ENCODE assay signal across 9 cellular contexts in the genomic region with DNA sequence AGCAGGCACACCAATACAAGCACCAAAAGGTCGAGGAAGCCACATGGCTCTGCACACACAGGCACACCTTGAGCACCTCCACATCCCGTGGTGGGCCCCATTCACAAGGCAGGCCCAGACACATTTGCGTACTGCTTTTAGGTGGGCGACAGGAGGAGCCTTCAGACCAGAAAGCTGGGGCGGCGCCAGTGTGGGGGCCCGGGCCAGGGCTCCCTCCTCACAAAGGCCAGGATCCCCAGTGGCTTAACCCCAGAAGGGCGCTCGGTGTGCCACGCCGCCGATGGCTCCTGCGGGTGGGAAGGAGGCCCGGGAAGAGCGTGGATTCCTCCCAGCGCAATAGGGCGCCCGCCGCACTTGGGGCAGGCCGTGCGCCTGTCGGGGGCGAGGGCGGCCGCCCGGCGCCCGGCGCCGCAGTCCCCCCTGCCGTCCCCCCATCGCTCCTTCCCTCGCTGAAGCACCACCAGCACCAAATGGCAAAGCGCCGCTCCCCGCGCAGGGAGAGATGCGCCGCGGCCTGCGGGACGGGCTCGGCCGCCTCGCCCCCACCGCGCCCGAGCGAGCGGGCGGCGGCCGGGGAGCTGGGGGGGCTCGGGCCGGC. TPM values are rescaled to one million over a fixed set of nuclear protein-coding genes. Genes with fewer than 3 reads are reported as not detected.
DNase-seq lines count a peak whose midpoint lies in the region; ATAC-seq and TF ChIP-seq lines count a peak whose summit lies in the region.
"Had no signal": no experiment of that assay in that cellular context is flagged by ENCODE, and none has a peak within 500 bp of the region (broad histone marks: within the 10 kb centered on the region; RNA-seq: fewer than 3 reads in every experiment).

No MANE protein-coding gene starts in this region.

- DNase-seq in HT1080 (ENCODE audit: low read depth) (peak; percentile 43), osteoblast (ENCODE audit: insufficient read length, low spot score, missing footprints) (peak; percentile 99), AG08396 (ENCODE audit: low spot score) (no peak), GDM1 (lab: John Stamatoyannopoulos, UW) (no peak)
- DNase-seq in activated T-cell treated with anti-CD3 and anti-CD28 coated beads, Interleukin-2, amount 50 U/mL, for 24 hours: peak; percentile 58

- peak; percentile 45 for ATAC-seq in gastroesophageal sphincter
- ATAC-seq in GM21360 (IDR thresholded peaks at IDR 0.05; ENCODE audit: unreplicated experiment): no peak

- no peaks in the 10 kb centered on the region for H4K20me1 ChIP-seq in osteoblast (ENCODE audit: insufficient read depth, low read length)

- H3K9me3 ChIP-seq in gastroesophageal sphincter: no peaks in the 10 kb centered on the region
- no peaks in the 10 kb centered on the region for H3K9me3 ChIP-seq in osteoblast (ENCODE audit: low read depth, low read length)

- H3K79me2 ChIP-seq in ACC112 (ENCODE audit: control insufficient read depth, insufficient read depth, low read length, unreplicated experiment) (peaks cover 12% of the 10 kb centered on the region), osteoblast (ENCODE audit: insufficient read depth, low read length) (peaks cover 10% of the 10 kb centered on the region)

- peak overlapping the region; percentile 78 for H3K4me2 ChIP-seq in osteoblast (ENCODE audit: insufficient read depth, low read length)

- H3K4me1 Mint-ChIP-seq in activated T-cell treated with anti-CD3 and anti-CD28 coated beads, Interleukin-2, amount 50 U/mL, for 24 hours (ENCODE audit: low read depth): peaks cover 22% of the 10 kb centered on the region

- H2AFZ ChIP-seq in ACC112 (ENCODE audit: low read length, unreplicated experiment) (peak overlapping the region; percentile 93), osteoblast (ENCODE audit: low read length) (peak overlapping the region; percentile 56)

- H3K36me3 Mint-ChIP-seq in activated T-cell treated with anti-CD3 and anti-CD28 coated beads, Interleukin-2, amount 50 U/mL, for 24 hours (ENCODE audit: low read depth): no peaks in the 10 kb centered on the region

- H3K4me3 ChIP-seq in ACC112 (ENCODE audit: low read depth, low read length): peak overlapping the region; percentile 98
- H3K4me3 ChIP-seq in gastroesophageal sphincter: peak overlapping the region; percentile 34 to 69
- peak overlapping the region; percentile 83 for H3K4me3 ChIP-seq in osteoblast (ENCODE audit: insufficient read depth, low read length)

- H3K27ac Mint-ChIP-seq in activated T-cell treated with anti-CD3 and anti-CD28 coated beads, Interleukin-2, amount 50 U/mL, for 24 hours: no peak overlapping the region

- H3K27me3 Mint-ChIP-seq in activated T-cell treated with anti-CD3 and anti-CD28 coated beads, Interleukin-2, amount 50 U/mL, for 24 hours: peaks cover 71% of the 10 kb centered on the region

- no peaks in the 10 kb centered on the region for H3K27me3 ChIP-seq in ACC112 (ENCODE audit: insufficient read depth, low read length)
- no peaks in the 10 kb centered on the region for H3K27me3 ChIP-seq in gastroesophageal sphincter
- H3K27me3 ChIP-seq in osteoblast (ENCODE audit: insufficient read depth, low read length): peaks cover 2% of the 10 kb centered on the region

- H3K36me3 ChIP-seq in ACC112 (ENCODE audit: insufficient read depth, low read length): no peaks in the 10 kb centered on the region
- no peaks in the 10 kb centered on the region for H3K36me3 ChIP-seq in gastroesophageal sphincter
- no peaks in the 10 kb centered on the region for H3K36me3 ChIP-seq in osteoblast (ENCODE audit: insufficient read depth, low read length)

- peak overlapping the region; percentile 8 for H3K4me3 Mint-ChIP-seq in activated T-cell treated with anti-CD3 and anti-CD28 coated beads, Interleukin-2, amount 50 U/mL, for 24 hours

- no peak for TF ChIP-seq CTCF in gastroesophageal sphincter (IDR thresholded peaks at IDR 0.05)
- TF ChIP-seq CTCF in osteoblast (IDR thresholded peaks at IDR 0.05; ENCODE audit: extremely low read depth, low read depth, low read length): no peak

- no CpG with 5 or more reads among the region's 55 CpGs for WGBS in gastroesophageal sphincter (ENCODE audit: low coverage in 1 of 2), 2 donors

- peaks cover 32% of the 10 kb centered on the region for H3K4me1 ChIP-seq in ACC112 (ENCODE audit: control insufficient read depth, insufficient read depth, low read length, unreplicated experiment)
- peaks cover 0 to 65% (median 43%) of the 10 kb centered on the region in 3 donors for H3K4me1 ChIP-seq in gastroesophageal sphincter
- H3K4me1 ChIP-seq in osteoblast (ENCODE audit: insufficient read depth, low read length): peaks cover 36% of the 10 kb centered on the region

- TF ChIP-seq EP300 in gastroesophageal sphincter (IDR thresholded peaks at IDR 0.05): no peak

- H3K27ac ChIP-seq in ACC112 (ENCODE audit: low read depth, low read length) (no peak overlapping the region; the same call in 1 of the 2 replicates), gastroesophageal sphincter (peak overlapping the region; percentile 75 to 96 (median 94)), osteoblast (ENCODE audit: low read depth, low read length) (peak overlapping the region; percentile 48)

- no peak for TF ChIP-seq POLR2A in gastroesophageal sphincter (IDR thresholded peaks at IDR 0.05)

- H3K9me3 Mint-ChIP-seq in activated T-cell treated with anti-CD3 and anti-CD28 coated beads, Interleukin-2, amount 50 U/mL, for 24 hours: no peaks in the 10 kb centered on the region

RNA-seq across cellular contexts. Expression of gene SMARCD3, which starts 2.9 kb away (rescaled TPM):
- total RNA-seq in HT1080 (2014; rRNA removed; shearing (Covaris generic)): 9.5 and 11.8 TPM in 2 replicates
- 4.8 and 5.1 TPM in 2 replicates for polyA plus RNA-seq in HT1080 (2015; cell fraction: cytosol; rRNA removed)
- 17.0 and 17.8 TPM in 2 replicates for polyA plus RNA-seq in HT1080 (2015; cell fraction: nucleus; rRNA removed)
- total RNA-seq in gastroesophageal sphincter (10 to 100 TPM; 23.6 to 45.1 (median 39.8) TPM), osteoblast (37.4 and 40.2 TPM in 2 replicates)

RNA-seq across cellular contexts. Expression of gene CHPF2, which starts 19.1 kb away (rescaled TPM):
- 40.0 and 46.1 TPM in 2 replicates for total RNA-seq in HT1080 (2014; rRNA removed; shearing (Covaris generic))
- 27.1 and 29.7 TPM in 2 replicates for polyA plus RNA-seq in HT1080 (2015; cell fraction: cytosol; rRNA removed)
- 60.9 and 66.3 TPM in 2 replicates for polyA plus RNA-seq in HT1080 (2015; cell fraction: nucleus; rRNA removed)
- 10 to 100 TPM; 18.0 to 38.1 (median 25.7) TPM for total RNA-seq in gastroesophageal sphincter
- 77.5 and 83.2 TPM in 2 replicates for total RNA-seq in osteoblast

RNA-seq across cellular contexts. Expression of gene ABCF2, which starts 24.4 kb away (rescaled TPM):
- total RNA-seq in HT1080 (2014; rRNA removed; shearing (Covaris generic)): 83.9 and 89.1 TPM in 2 replicates
- polyA plus RNA-seq in HT1080 (2015; cell fraction: cytosol; rRNA removed): 50.5 and 52.6 TPM in 2 replicates
- polyA plus RNA-seq in HT1080 (2015; cell fraction: nucleus; rRNA removed): 77.2 and 84.1 TPM in 2 replicates
- total RNA-seq in gastroesophageal sphincter (10 to 100 TPM; 30.5 to 43.1 (median 36.5) TPM), osteoblast (55.1 and 65.9 TPM in 2 replicates)

RNA-seq across cellular contexts. Expression of gene H2BK1, which starts 41.1 kb away (rescaled TPM):
- not detected in 2 replicates for total RNA-seq in HT1080 (2014; rRNA removed; shearing (Covaris generic))
- not detected in 2 replicates for polyA plus RNA-seq in HT1080 (2015; cell fraction: cytosol; rRNA removed)
- polyA plus RNA-seq in HT1080 (2015; cell fraction: nucleus; rRNA removed): not detected in 2 replicates
- total RNA-seq in gastroesophageal sphincter: not detected
- total RNA-seq in osteoblast: not detected in 2 replicates
- total RNA-seq: mononuclear cell had no signal

Comparison
In these comparisons a context has a peak if more than half of its experiments do, and no peak if none do; other contexts are left out.
1. DNase-seq: peak in HT1080 (single experiment), activated T-cell treated with anti-CD3 and anti-CD28 coated beads, Interleukin-2, amount 50 U/mL, for 24 hours (single experiment) and osteoblast (single experiment); none in AG08396 (single experiment) and GDM1 (single experiment).
2. Peak in every context shown above with its lines, with median percentiles within 50 percentile points of each other: H3K4me3 ChIP-seq.